ENCODE assay signal across 8 cellular contexts in the genomic region with DNA sequence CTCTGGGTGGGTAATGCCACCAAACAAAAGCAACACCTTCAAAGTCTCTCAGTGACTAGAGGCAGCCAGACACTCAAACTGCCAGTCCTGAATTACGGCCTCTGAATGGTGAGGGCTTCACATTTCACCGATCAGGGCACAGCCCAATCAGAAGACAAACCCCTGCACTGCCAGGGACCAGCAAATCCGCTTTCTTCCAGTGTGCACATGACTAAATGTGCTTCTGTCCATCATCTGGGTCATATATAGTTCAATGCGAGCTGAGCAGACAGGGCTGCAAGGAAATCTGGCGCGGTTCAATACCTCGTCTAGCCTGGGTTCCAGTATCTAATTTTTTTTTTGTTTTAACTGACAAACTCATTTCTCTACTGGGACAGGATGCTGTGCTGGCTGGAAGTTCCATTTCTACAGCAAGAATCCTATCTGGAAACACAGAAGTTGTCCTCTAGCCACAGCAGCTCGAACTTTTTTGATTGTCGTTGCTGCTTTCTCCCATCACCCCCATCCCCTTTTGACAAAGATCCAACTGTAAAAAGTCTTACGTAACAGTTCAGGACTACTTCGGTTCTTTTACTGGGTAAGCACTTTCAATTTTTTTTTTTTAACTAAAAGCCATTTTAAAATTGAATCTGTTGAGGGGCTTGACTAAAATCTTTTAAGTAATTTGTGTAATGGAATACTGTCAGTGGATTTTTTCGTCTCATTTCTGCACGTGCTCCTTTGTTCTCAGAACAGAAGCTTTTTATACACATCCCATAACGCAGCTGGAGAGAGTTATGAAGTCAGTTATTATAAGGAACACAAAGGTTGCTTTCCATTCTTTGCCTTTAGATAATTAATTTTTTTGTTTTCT.
DNase-seq lines count a peak whose midpoint lies in the region; ATAC-seq and TF ChIP-seq lines count a peak whose summit lies in the region.

No MANE protein-coding gene starts in this region.

- intact Hi-C loops in CD4-positive, alpha-beta memory T cell (cut with micrococcal nuclease): no loop called here
- intact Hi-C loops in naive thymus-derived CD4-positive, alpha-beta T cell (cut with micrococcal nuclease): loop anchor here in 1 of 2 donors (1.0 to 5.0 kb wide), 5 partner anchors 42 to 243 kb away; a partner anchor contains a TSS

- H3K9me3 ChIP-seq in CD4-positive, alpha-beta memory T cell (ENCODE audit: control insufficient read depth in 1 of 2, low read length in 2 of 2): no peaks in the 10 kb centered on the region
- H3K9me3 ChIP-seq in naive thymus-derived CD4-positive, alpha-beta T cell (ENCODE audit: control insufficient read depth in 2 of 3, low read length in 3 of 3): no peaks in the 10 kb centered on the region
- no peaks in the 10 kb centered on the region for H3K9me3 ChIP-seq in suprapubic skin

- H3K4me1 ChIP-seq in CD4-positive, alpha-beta memory T cell (ENCODE audit: insufficient read depth, low read length): peaks cover 12% of the 10 kb centered on the region
- peaks cover 0 to 6% of the 10 kb centered on the region in 2 donors for H3K4me1 ChIP-seq in naive thymus-derived CD4-positive, alpha-beta T cell (ENCODE audit: control insufficient read depth in 2 of 2, insufficient read depth in 2 of 2, low read length in 2 of 2)
- H3K4me1 ChIP-seq in suprapubic skin: peaks cover 24% of the 10 kb centered on the region

- peak overlapping the region in 4 of 7 donors; percentile 16 to 74 (median 56) for H3K27ac Mint-ChIP-seq in CD4-positive, alpha-beta memory T cell
- peak overlapping the region; percentile 88 for H3K27ac Mint-ChIP-seq in activated T-cell treated with anti-CD3 and anti-CD28 coated beads, Interleukin-2, amount 50 U/mL, for 24 hours
- peak overlapping the region in 8 of 9 donors; percentile 85 to 98 (median 89) for H3K27ac Mint-ChIP-seq in naive thymus-derived CD4-positive, alpha-beta T cell

- H3K27ac ChIP-seq in CD4-positive, alpha-beta memory T cell (ENCODE audit: low read depth, low read length): no peak overlapping the region
- peak overlapping the region; percentile 61 for H3K27ac ChIP-seq in naive thymus-derived CD4-positive, alpha-beta T cell (ENCODE audit: low read depth, low read length)
- H3K27ac ChIP-seq in suprapubic skin: peak overlapping the region; percentile 87

- CTCF ChIA-PET in CD4-positive, alpha-beta memory T cell (lab: Charles Lee; ENCODE audit: partially characterized antibody): no interaction called here
- CTCF ChIA-PET in naive thymus-derived CD4-positive, alpha-beta T cell (lab: Charles Lee): interaction anchor here (1.1 to 1.7 kb wide), 2 partner anchors 22 to 41 kb away, joined by 4 to 9 read pairs; no protein-coding TSS in a partner anchor

- no peak for TF ChIP-seq POLR2A in suprapubic skin (IDR thresholded peaks at IDR 0.05)

- peaks cover 10% of the 10 kb centered on the region for H3K27me3 ChIP-seq in CD4-positive, alpha-beta memory T cell (ENCODE audit: insufficient read depth, low read length)
- H3K27me3 ChIP-seq in naive thymus-derived CD4-positive, alpha-beta T cell (ENCODE audit: control insufficient read depth in 2 of 2, insufficient read depth in 2 of 2, low read length in 2 of 2): no peaks in the 10 kb centered on the region
- no peaks in the 10 kb centered on the region for H3K27me3 ChIP-seq in suprapubic skin

- 1% methylated on average over 14 of the region's 14 CpGs for WGBS in suprapubic skin

- POLR2A ChIA-PET in CD4-positive, alpha-beta memory T cell (lab: Charles Lee; ENCODE audit: partially characterized antibody): no interaction called here
- POLR2A ChIA-PET in naive thymus-derived CD4-positive, alpha-beta T cell (lab: Charles Lee): interaction anchor here (0.6 to 1.2 kb wide), 3 partner anchors 205 to 1041 kb away, joined by 3 to 5 read pairs (median 5); a partner anchor contains a TSS

- TF ChIP-seq EP300 in suprapubic skin (IDR thresholded peaks at IDR 0.05): no peak

- H3K4me1 Mint-ChIP-seq in CD4-positive, alpha-beta memory T cell: peaks cover 7 to 28% (median 23%) of the 10 kb centered on the region in 4 donors
- peaks cover 25% of the 10 kb centered on the region for H3K4me1 Mint-ChIP-seq in activated T-cell treated with anti-CD3 and anti-CD28 coated beads, Interleukin-2, amount 50 U/mL, for 24 hours (ENCODE audit: low read depth)
- H3K4me1 Mint-ChIP-seq in naive thymus-derived CD4-positive, alpha-beta T cell: peaks cover 23 to 61% (median 35%) of the 10 kb centered on the region in 7 donors

- DNase-seq in CD4-positive, alpha-beta memory T cell: peak in 4 of 5 donors; percentile 0 to 30 (median 2)
- peak; percentile 87 for DNase-seq in NCI-H526 treated with DMSO at 0.1 percent for 48 hours (lab: John Stamatoyannopoulos, UW)
- peak; percentile 41 for DNase-seq in activated T-cell treated with anti-CD3 and anti-CD28 coated beads, Interleukin-2, amount 50 U/mL, for 24 hours
- DNase-seq in fibroblast of the aortic adventitia (ENCODE audit: low read depth): peak; percentile 94
- peak in 7 of 9 donors; percentile 21 to 44 (median 34) for DNase-seq in naive thymus-derived CD4-positive, alpha-beta T cell
- peak; percentile 63 to 79 for DNase-seq in suprapubic skin (ENCODE audit: low spot score in 2 of 2)

- no peaks in the 10 kb centered on the region for H3K36me3 Mint-ChIP-seq in CD4-positive, alpha-beta memory T cell
- H3K36me3 Mint-ChIP-seq in activated T-cell treated with anti-CD3 and anti-CD28 coated beads, Interleukin-2, amount 50 U/mL, for 24 hours (ENCODE audit: low read depth): no peaks in the 10 kb centered on the region
- no peaks in the 10 kb centered on the region for H3K36me3 Mint-ChIP-seq in naive thymus-derived CD4-positive, alpha-beta T cell

- H3K4me3 ChIP-seq in CD4-positive, alpha-beta memory T cell (ENCODE audit: low read length in 2 of 2): peak overlapping the region in 1 of 2 donors; percentile 19
- H3K4me3 ChIP-seq in fibroblast of the aortic adventitia (ENCODE audit: low read depth, low read length): peak overlapping the region; percentile 70
- peak overlapping the region; percentile 71 for H3K4me3 ChIP-seq in naive thymus-derived CD4-positive, alpha-beta T cell (ENCODE audit: low read length)
- peak overlapping the region; percentile 58 for H3K4me3 ChIP-seq in suprapubic skin

- no peaks in the 10 kb centered on the region for H3K36me3 ChIP-seq in CD4-positive, alpha-beta memory T cell (ENCODE audit: insufficient read depth, low read length)
- H3K36me3 ChIP-seq in naive thymus-derived CD4-positive, alpha-beta T cell (ENCODE audit: control insufficient read depth in 2 of 3, insufficient read depth in 3 of 3, low read length in 3 of 3): no peaks in the 10 kb centered on the region
- no peaks in the 10 kb centered on the region for H3K36me3 ChIP-seq in suprapubic skin

- ATAC-seq in GM19328 (IDR thresholded peaks at IDR 0.05; ENCODE audit: unreplicated experiment) (peak; percentile 62), HG03521 (IDR thresholded peaks at IDR 0.05; ENCODE audit: unreplicated experiment) (peak; percentile 64)
- ATAC-seq in naive thymus-derived CD4-positive, alpha-beta T cell: peak; percentile 84

- H3K4me3 Mint-ChIP-seq in CD4-positive, alpha-beta memory T cell: peak overlapping the region; percentile 78 to 94 (median 88)
- H3K4me3 Mint-ChIP-seq in activated T-cell treated with anti-CD3 and anti-CD28 coated beads, Interleukin-2, amount 50 U/mL, for 24 hours: peak overlapping the region; percentile 87
- peak overlapping the region; percentile 87 to 98 (median 94) for H3K4me3 Mint-ChIP-seq in naive thymus-derived CD4-positive, alpha-beta T cell

- peaks cover 9 to 13% of the 10 kb centered on the region in 2 donors for H3K27me3 Mint-ChIP-seq in CD4-positive, alpha-beta memory T cell
- H3K27me3 Mint-ChIP-seq in activated T-cell treated with anti-CD3 and anti-CD28 coated beads, Interleukin-2, amount 50 U/mL, for 24 hours: peaks cover 16% of the 10 kb centered on the region
- H3K27me3 Mint-ChIP-seq in naive thymus-derived CD4-positive, alpha-beta T cell: peaks cover 0 to 18% (median 0%) of the 10 kb centered on the region in 5 donors

- TF ChIP-seq CTCF in fibroblast of the aortic adventitia (IDR thresholded peaks at IDR 0.05; ENCODE audit: insufficient read depth, low read length) (no peak), suprapubic skin (IDR thresholded peaks at IDR 0.05) (no peak)

- H3K9me3 Mint-ChIP-seq in CD4-positive, alpha-beta memory T cell: peaks cover 0 to 5% (median 0%) of the 10 kb centered on the region in 8 donors
- no peaks in the 10 kb centered on the region for H3K9me3 Mint-ChIP-seq in activated T-cell treated with anti-CD3 and anti-CD28 coated beads, Interleukin-2, amount 50 U/mL, for 24 hours
- peaks cover 0 to 3% (median 0%) of the 10 kb centered on the region in 11 donors for H3K9me3 Mint-ChIP-seq in naive thymus-derived CD4-positive, alpha-beta T cell

Comparison
In these comparisons a context has a peak if more than half of its experiments do, and no peak if none do; other contexts are left out.
1. DNase-seq: peak in every context shown above with its lines; median percentile 94 in fibroblast of the aortic adventitia; 87 in NCI-H526 treated with DMSO at 0.1 percent for 48 hours; 71 in suprapubic skin; 41 in activated T-cell treated with anti-CD3 and anti-CD28 coated beads, Interleukin-2, amount 50 U/mL, for 24 hours; 34 in naive thymus-derived CD4-positive, alpha-beta T cell; 2 in CD4-positive, alpha-beta memory T cell.